ENCODE assay signal across 1 cellular context in genomic region chr5:167982-168660, GRCh38.
TF ChIP-seq lines count a peak whose summit lies in the region.

No MANE protein-coding gene starts in this region.

TF ChIP-seq in GM23338, 12 proteins besides CTCF, POLR2A, EP300 and RAD21 (continued from another document):
- TF ChIP-seq ZNF462 (CRISPR knock-in tag; IDR thresholded peaks at IDR 0.05) = no peak
- no peak for TF ChIP-seq ZNF331 (CRISPR knock-in tag; IDR thresholded peaks at IDR 0.05; ENCODE audit: low read depth)
- TF ChIP-seq REST (IDR thresholded peaks at IDR 0.05; ENCODE audit: unreplicated experiment) = no peak
- no peak for TF ChIP-seq CREB1 (CRISPR knock-in tag; IDR thresholded peaks at IDR 0.05; ENCODE audit: low read depth)
- TF ChIP-seq ZNF114 (CRISPR knock-in tag; IDR thresholded peaks at IDR 0.05) = no peak
- TF ChIP-seq POLR2AphosphoS5 (IDR thresholded peaks at IDR 0.05; ENCODE audit: low read depth) = no peak
- no peak for TF ChIP-seq JUNB (IDR thresholded peaks at IDR 0.05; ENCODE audit: unreplicated experiment)
- no peak for TF ChIP-seq EZH2phosphoT487 (IDR thresholded peaks at IDR 0.05; ENCODE audit: unreplicated experiment)
- no peak for TF ChIP-seq ETS1 (IDR thresholded peaks at IDR 0.05)
- no peak for TF ChIP-seq EZH2 (IDR thresholded peaks at IDR 0.05; ENCODE audit: low read depth, unreplicated experiment)
